In the genomic region with DNA sequence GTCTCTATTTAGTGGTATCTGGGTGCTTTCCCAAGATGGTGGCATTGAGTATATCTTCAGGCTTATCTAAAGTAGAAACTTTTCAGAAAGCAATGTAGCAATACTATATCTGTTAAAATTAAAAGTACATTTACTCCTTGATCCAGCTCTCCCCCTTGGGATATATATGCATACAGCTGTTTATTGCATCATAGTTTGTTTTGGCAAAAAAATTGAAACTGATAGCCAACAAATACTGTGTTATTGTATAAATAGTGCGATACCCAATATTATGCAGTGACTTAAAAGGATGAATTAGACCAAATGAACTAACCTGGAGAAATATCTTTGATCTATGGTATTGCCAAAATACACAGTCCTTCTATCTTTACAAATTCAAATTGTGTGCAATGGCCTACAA, we compare ENCODE assay signal across 1 cellular context.
TF ChIP-seq lines count a peak whose summit lies in the region.

No MANE protein-coding gene starts in this region.

TF ChIP-seq in K562, 482 proteins besides CTCF, POLR2A, EP300 and RAD21:
- TF ChIP-seq SMARCE1 (IDR thresholded peaks at IDR 0.05), result no peak
- TF ChIP-seq CEBPB (tag; IDR thresholded peaks at IDR 0.05), result 0 out of 2 replicates have a peak, but pooled peaks have one; percentile 17
- no peak for TF ChIP-seq PURB (CRISPR knock-in tag; IDR thresholded peaks at IDR 0.05; ENCODE audit: low read depth)
- TF ChIP-seq HMG20A (CRISPR knock-in tag; conservative IDR thresholded peaks at IDR 0.05), result no peak
- TF ChIP-seq ZNF445 (CRISPR knock-in tag; IDR thresholded peaks at IDR 0.05; ENCODE audit: low read depth), result no peak
- TF ChIP-seq, protein P1, sequence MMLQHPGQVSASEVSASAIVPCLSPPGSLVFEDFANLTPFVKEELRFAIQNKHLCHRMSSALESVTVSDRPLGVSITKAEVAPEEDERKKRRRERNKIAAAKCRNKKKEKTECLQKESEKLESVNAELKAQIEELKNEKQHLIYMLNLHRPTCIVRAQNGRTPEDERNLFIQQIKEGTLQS (IDR thresholded peaks at IDR 0.05), result peak; percentile 17; the same call in 1 of the 2 replicates
- TF ChIP-seq, protein P1 (CRISPR knock-in tag; conservative IDR thresholded peaks at IDR 0.05), result no peak
- TF ChIP-seq CEBPG (CRISPR knock-in tag; IDR thresholded peaks at IDR 0.05), result no peak
- peak in 1 of 2 experiments; percentile 46; a peak in 1 of 4 replicates for TF ChIP-seq CEBPG (tag; conservative IDR thresholded peaks at IDR 0.05 in 1 of 2, IDR thresholded peaks at IDR 0.05 in 1 of 2)
